In genomic region chr19:10961073-10961762, GRCh38 we compare ENCODE assay signal across 8 cellular contexts. TPM values are rescaled to one million over a fixed set of nuclear protein-coding genes. Genes with fewer than 3 reads are reported as not detected.
DNase-seq lines count a peak whose midpoint lies in the region; ATAC-seq and TF ChIP-seq lines count a peak whose summit lies in the region.

No MANE protein-coding gene starts in this region.

- H3K36me3 Mint-ChIP-seq in activated T-helper 2 cell treated with anti-CD3 and anti-CD28 coated beads, Interferon-gamma antibody, Interleukin-2, Interleukin-4, amounts not matched to agents 10 μg/mL and 5 μg/mL and 100 μg/mL, durations not matched to agents 14 hours and 24 hours and 36 hours (ENCODE audit: low read depth): peaks cover 12% of the 10 kb centered on the region
- H3K36me3 Mint-ChIP-seq in osteocyte (ENCODE audit: unreplicated experiment): no peaks in the 10 kb centered on the region

- TF ChIP-seq POLR2A in IMR-90 (IDR thresholded peaks at IDR 0.05; ENCODE audit: low read depth, low read length): no peak

- peak overlapping the region; percentile 50 to 87 for H4K8ac ChIP-seq in IMR-90 (ENCODE audit: low read depth in 2 of 2, low read length in 2 of 2)

- H4K20me1 ChIP-seq in IMR-90 (ENCODE audit: insufficient read depth, low read length): peaks cover 39% of the 10 kb centered on the region

- H3K27ac ChIP-seq in IMR-90 (ENCODE audit: insufficient read depth, low read length): peak overlapping the region; percentile 98

- H3K79me1 ChIP-seq in IMR-90 (ENCODE audit: low read depth in 1 of 2, low read length in 2 of 2): peaks cover 4 to 53% of the 10 kb centered on the region in 2 experiments; a peak in 3 of 4 replicates

- no peaks in the 10 kb centered on the region for H3K27me3 Mint-ChIP-seq in activated T-helper 2 cell treated with anti-CD3 and anti-CD28 coated beads, Interferon-gamma antibody, Interleukin-2, Interleukin-4, amounts not matched to agents 10 μg/mL and 5 μg/mL and 100 μg/mL, durations not matched to agents 14 hours and 24 hours and 36 hours (ENCODE audit: low read depth)
- no peaks in the 10 kb centered on the region for H3K27me3 Mint-ChIP-seq in osteocyte (ENCODE audit: unreplicated experiment)

- H3K4me1 ChIP-seq in IMR-90 (ENCODE audit: control insufficient read depth, insufficient read depth, low read length): peaks cover 9% of the 10 kb centered on the region

- TF ChIP-seq RAD21 in IMR-90 (IDR thresholded peaks at IDR 0.05; ENCODE audit: low read length): no peak

- DNase-seq in GDM1 (lab: John Stamatoyannopoulos, UW): peak; percentile 77
- no peak for DNase-seq in IMR-90
- peak; percentile 16 for DNase-seq in activated T-helper 2 cell treated with anti-CD3 and anti-CD28 coated beads, Interferon-gamma antibody, Interleukin-2, Interleukin-4, amounts not matched to agents 10 μg/mL and 5 μg/mL and 100 μg/mL, durations not matched to agents 14 hours and 24 hours and 36 hours (ENCODE audit: low spot score)
- DNase-seq in head of caudate nucleus: peak in 22 of 42 donors; percentile 7 to 86 (median 73)
- DNase-seq in osteocyte (ENCODE audit: extremely low spot score, unreplicated experiment): no peak
- no peak for DNase-seq in activated effector memory CD4-positive, alpha-beta T cell treated with Interleukin-2 at 50 U/mL for 16 hours
- no peak for DNase-seq in NCI-H1694 (lab: John Stamatoyannopoulos, UW)

- no TSS peak for BruUV-seq in IMR-90 (replicated peaks; lab: Mats Ljungman, UMichigan)

- 0% methylated on average over 19 of the region's 88 CpGs; no CpG with 5 or more reads in 1 of the 2 experiments for WGBS in IMR-90 (ENCODE audit: extremely low coverage in 2 of 2, insufficient read length in 1 of 2), 2 experiments

- CTCF ChIA-PET in IMR-90 (lab: Yijun Ruan, JAX): interaction anchor here (0.6 to 1.6 kb wide), 2 partner anchors 9 to 24 kb away, joined by 3 to 5 read pairs; no protein-coding TSS in a partner anchor

- H2BK5ac ChIP-seq in IMR-90 (ENCODE audit: low read depth, low read length, poor library complexity, severe bottlenecking): peak overlapping the region; percentile 91

- H3K4me3 ChIP-seq in IMR-90 (ENCODE audit: insufficient read depth, low read depth, low read length): peak overlapping the region; percentile 85

- H2BK20ac ChIP-seq in IMR-90 (ENCODE audit: low read depth, low read length): no peak overlapping the region

- peaks cover 30% of the 10 kb centered on the region for H3K4me1 Mint-ChIP-seq in activated T-helper 2 cell treated with anti-CD3 and anti-CD28 coated beads, Interferon-gamma antibody, Interleukin-2, Interleukin-4, amounts not matched to agents 10 μg/mL and 5 μg/mL and 100 μg/mL, durations not matched to agents 14 hours and 24 hours and 36 hours (ENCODE audit: low read depth)
- peaks cover 21% of the 10 kb centered on the region for H3K4me1 Mint-ChIP-seq in osteocyte (ENCODE audit: unreplicated experiment)

- ATAC-seq in GM21526 (IDR thresholded peaks at IDR 0.05; ENCODE audit: low FRiP score, unreplicated experiment): peak; percentile 15
- peak; percentile 62 for ATAC-seq in IMR-90 (ENCODE audit: low read depth)

- peak overlapping the region; percentile 99 for H3K9ac ChIP-seq in IMR-90 (ENCODE audit: low read depth, low read length)

- peak overlapping the region; percentile 85 for H3K27ac Mint-ChIP-seq in activated T-helper 2 cell treated with anti-CD3 and anti-CD28 coated beads, Interferon-gamma antibody, Interleukin-2, Interleukin-4, amounts not matched to agents 10 μg/mL and 5 μg/mL and 100 μg/mL, durations not matched to agents 14 hours and 24 hours and 36 hours
- H3K27ac Mint-ChIP-seq in osteocyte (ENCODE audit: unreplicated experiment): peak overlapping the region; percentile 90

- no peak for TF ChIP-seq CTCF in IMR-90 (conservative IDR thresholded peaks at IDR 0.05; ENCODE audit: low read depth, low read length)
- TF ChIP-seq CTCF in osteocyte (IDR thresholded peaks at IDR 0.05): no peak

- peak overlapping the region; percentile 98 for H3K23ac ChIP-seq in IMR-90 (ENCODE audit: low read depth, low read length)

- H3K14ac ChIP-seq in IMR-90 (replicated peaks; ENCODE audit: low read depth, low read length): peak overlapping the region; percentile 95

- no peaks in the 10 kb centered on the region for H3K9me3 Mint-ChIP-seq in activated T-helper 2 cell treated with anti-CD3 and anti-CD28 coated beads, Interferon-gamma antibody, Interleukin-2, Interleukin-4, amounts not matched to agents 10 μg/mL and 5 μg/mL and 100 μg/mL, durations not matched to agents 14 hours and 24 hours and 36 hours
- H3K9me3 Mint-ChIP-seq in osteocyte (ENCODE audit: unreplicated experiment): no peaks in the 10 kb centered on the region

- peak overlapping the region; percentile 81 for H4K91ac ChIP-seq in IMR-90 (ENCODE audit: insufficient read depth, low read depth, low read length)

- H2AK5ac ChIP-seq in IMR-90 (ENCODE audit: low read depth, low read length): peak overlapping the region; percentile 72

- intact Hi-C loops in IMR-90 (cut with micrococcal nuclease) (loop anchor here (2.0 kb wide), 1 partner anchor 14 kb away; no protein-coding TSS in a partner anchor), head of caudate nucleus (cut with DNase I) (no loop called here)
- intact Hi-C loops in activated T-helper 2 cell treated with anti-CD3 and anti-CD28 coated beads, Interferon-gamma antibody, Interleukin-2, Interleukin-4, amounts not matched to agents 10 μg/mL and 5 μg/mL and 100 μg/mL, durations not matched to agents 14 hours and 24 hours and 36 hours (cut with micrococcal nuclease): loop anchor here (1.0 to 5.0 kb wide), 2 partner anchors 33 to 1144 kb away; partner anchors contain the start of genes FBXL12, TIMM29 and YIPF2

- peak overlapping the region; percentile 94 for H2AK9ac ChIP-seq in IMR-90 (replicated peaks; ENCODE audit: low read depth, low read length, poor library complexity)

- H2BK15ac ChIP-seq in IMR-90 (ENCODE audit: low read depth, low read length): no peak overlapping the region

- dilution Hi-C loops in IMR-90 (cut with HindIII; ENCODE audit: low sequenced_read_pairs, unreplicated experiment): no loop called here

- peak overlapping the region; percentile 97 for H3K4me2 ChIP-seq in IMR-90 (ENCODE audit: low read depth, low read length)

- in situ Hi-C loops in IMR-90 (cut with MboI; ENCODE audit: low sequenced_read_pairs): no loop called here

- H4K5ac ChIP-seq in IMR-90 (ENCODE audit: low read depth, low read length): peak overlapping the region; percentile 86

- peak overlapping the region; percentile 92 for H3K56ac ChIP-seq in IMR-90 (ENCODE audit: extremely low read depth, insufficient read depth, low read length)

- H3K36me3 ChIP-seq in IMR-90 (ENCODE audit: control insufficient read depth, insufficient read depth, low read length): no peaks in the 10 kb centered on the region

- peak overlapping the region; percentile 91 for H3K4me3 Mint-ChIP-seq in activated T-helper 2 cell treated with anti-CD3 and anti-CD28 coated beads, Interferon-gamma antibody, Interleukin-2, Interleukin-4, amounts not matched to agents 10 μg/mL and 5 μg/mL and 100 μg/mL, durations not matched to agents 14 hours and 24 hours and 36 hours (ENCODE audit: low read depth)
- H3K4me3 Mint-ChIP-seq in osteocyte (ENCODE audit: unreplicated experiment): peak overlapping the region; percentile 92

- peak overlapping the region; percentile 62 for H3K18ac ChIP-seq in IMR-90 (ENCODE audit: low read depth, low read length)

- H3K4ac ChIP-seq in IMR-90 (ENCODE audit: low read depth, low read length): peak overlapping the region; percentile 81

- peak overlapping the region; percentile 96 for H2AFZ ChIP-seq in IMR-90 (replicated peaks; ENCODE audit: low read length, poor library complexity)

- POLR2A ChIA-PET in IMR-90 (lab: Charles Lee; ENCODE audit: unreplicated experiment): interaction anchor here (0.6 kb wide), 1 partner anchor 12 kb away, joined by 8 read pairs; no protein-coding TSS in a partner anchor

- H2BK120ac ChIP-seq in IMR-90 (ENCODE audit: low read depth, low read length): peak overlapping the region; percentile 33

- H3K9me3 ChIP-seq in IMR-90 (ENCODE audit: control insufficient read depth, insufficient read depth, low read length): no peaks in the 10 kb centered on the region

- peaks cover 20% of the 10 kb centered on the region for H3K9me1 ChIP-seq in IMR-90 (ENCODE audit: insufficient read depth, low read length)

- H3K27me3 ChIP-seq in IMR-90 (ENCODE audit: control insufficient read depth, insufficient read depth, low read length): no peaks in the 10 kb centered on the region

TF ChIP-seq in IMR-90, 13 proteins besides CTCF, POLR2A, EP300 and RAD21 (continues in another document):
- no peak for TF ChIP-seq SMC3 (IDR thresholded peaks at IDR 0.05; ENCODE audit: low read depth, low read length)
- TF ChIP-seq MAZ (IDR thresholded peaks at IDR 0.05; ENCODE audit: borderline replicate concordance, low read depth, low read length): peak; percentile 22
- TF ChIP-seq MAFK (IDR thresholded peaks at IDR 0.05; ENCODE audit: low read depth, low read length): no peak
- TF ChIP-seq NFE2L2 (IDR thresholded peaks at IDR 0.05; ENCODE audit: low read depth, low read length): no peak
- TF ChIP-seq CEBPB (IDR thresholded peaks at IDR 0.05; ENCODE audit: low read depth, low read length): no peak

RNA-seq across cellular contexts. Expression of gene SMARCA4, which starts 0.4 kb away (rescaled TPM):
- total RNA-seq in IMR-90 (2012; rRNA removed) (41.4 and 53.3 TPM in 2 replicates), osteocyte (130 and 131 TPM in 2 replicates)
- polyA plus RNA-seq in IMR-90 (2012; rRNA removed): 73.6 and 85.6 TPM in 2 replicates
- 54.5 and 62.3 TPM in 2 replicates for polyA plus RNA-seq in IMR-90 (2012; cell fraction: cytosol; rRNA removed)
- polyA plus RNA-seq in IMR-90 (2012; cell fraction: nucleus; rRNA removed; ENCODE audit: low replicate concordance): 111 and 135 TPM in 2 replicates
- total RNA-seq in activated T-helper 2 cell treated with anti-CD3 and anti-CD28 coated beads, Interferon-gamma antibody, Interleukin-2, Interleukin-4, amounts not matched to agents 10 μg/mL and 5 μg/mL and 100 μg/mL, durations not matched to agents 14 hours and 24 hours and 36 hours: 149 and 158 TPM in 2 replicates

RNA-seq across cellular contexts. Expression of gene TIMM29, which starts 32.6 kb away (rescaled TPM):
- 13.4 and 13.9 TPM in 2 replicates for total RNA-seq in IMR-90 (2012; rRNA removed)
- 9.3 and 10.8 TPM in 2 replicates for polyA plus RNA-seq in IMR-90 (2012; rRNA removed)
- polyA plus RNA-seq in IMR-90 (2012; cell fraction: cytosol; rRNA removed): 13.5 and 20.9 TPM in 2 replicates
- polyA plus RNA-seq in IMR-90 (2012; cell fraction: nucleus; rRNA removed; ENCODE audit: low replicate concordance): 5.5 and 16.3 TPM in 2 replicates
- 18.8 and 19.0 TPM in 2 replicates for total RNA-seq in activated T-helper 2 cell treated with anti-CD3 and anti-CD28 coated beads, Interferon-gamma antibody, Interleukin-2, Interleukin-4, amounts not matched to agents 10 μg/mL and 5 μg/mL and 100 μg/mL, durations not matched to agents 14 hours and 24 hours and 36 hours
- total RNA-seq in osteocyte: 25.7 and 25.8 TPM in 2 replicates

RNA-seq across cellular contexts. Expression of gene YIPF2, which starts 32.8 kb away (rescaled TPM):
- total RNA-seq in IMR-90 (2012; rRNA removed) (53.6 and 61.5 TPM in 2 replicates), osteocyte (68.4 and 79.5 TPM in 2 replicates)
- polyA plus RNA-seq in IMR-90 (2012; rRNA removed): 78.0 and 110 TPM in 2 replicates
- polyA plus RNA-seq in IMR-90 (2012; cell fraction: cytosol; rRNA removed): 74.0 and 129 TPM in 2 replicates
- polyA plus RNA-seq in IMR-90 (2012; cell fraction: nucleus; rRNA removed; ENCODE audit: low replicate concordance): 108 and 239 TPM in 2 replicates
- total RNA-seq in activated T-helper 2 cell treated with anti-CD3 and anti-CD28 coated beads, Interferon-gamma antibody, Interleukin-2, Interleukin-4, amounts not matched to agents 10 μg/mL and 5 μg/mL and 100 μg/mL, durations not matched to agents 14 hours and 24 hours and 36 hours: 25.0 and 25.9 TPM in 2 replicates

Comparison
In these comparisons a context has a peak if more than half of its experiments do, and no peak if none do; other contexts are left out.
1. DNase-seq: peak in GDM1 (single experiment), activated T-helper 2 cell treated with anti-CD3 and anti-CD28 coated beads, Interferon-gamma antibody, Interleukin-2, Interleukin-4, amounts not matched to agents 10 μg/mL and 5 μg/mL and 100 μg/mL, durations not matched to agents 14 hours and 24 hours and 36 hours (single experiment) and head of caudate nucleus (22 of 42); none in IMR-90 (single experiment), osteocyte (single experiment), activated effector memory CD4-positive, alpha-beta T cell treated with Interleukin-2 at 50 U/mL for 16 hours (single experiment) and NCI-H1694 (single experiment).